In the genomic region with DNA sequence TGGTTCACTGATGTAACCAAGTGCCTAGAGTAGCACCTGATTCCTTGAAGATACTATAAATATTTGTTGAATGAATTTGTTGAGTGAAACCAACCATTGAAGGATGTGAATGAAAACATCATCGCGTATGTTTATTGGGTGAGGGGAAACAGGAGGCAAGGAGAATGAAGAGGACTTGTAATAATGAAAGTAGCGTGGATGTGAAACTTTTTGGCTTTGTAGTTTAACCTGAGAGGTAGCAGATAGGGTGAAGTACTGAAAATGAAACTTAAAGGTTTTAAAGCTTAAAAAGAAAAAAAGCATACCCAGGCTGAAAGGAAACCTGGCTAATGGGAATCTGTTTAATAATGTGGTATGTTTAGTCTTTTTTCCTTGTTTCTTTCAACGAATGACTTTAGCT, we compare ENCODE assay signal across 9 cellular contexts. TPM values are rescaled to one million over a fixed set of nuclear protein-coding genes. Genes with fewer than 3 reads are reported as not detected.
DNase-seq lines count a peak whose midpoint lies in the region; ATAC-seq and TF ChIP-seq lines count a peak whose summit lies in the region.
"Had no signal": no experiment of that assay in that cellular context is flagged by ENCODE, and none has a peak within 500 bp of the region (broad histone marks: within the 10 kb centered on the region; RNA-seq: fewer than 3 reads in every experiment).

No MANE protein-coding gene starts in this region.

- H3K36me3 ChIP-seq in left lung = no peaks in the 10 kb centered on the region

- TF ChIP-seq CTCF in left lung (IDR thresholded peaks at IDR 0.05) = no peak

- ATAC-seq in GM18505 (IDR thresholded peaks at IDR 0.05; ENCODE audit: unreplicated experiment) = peak; percentile 72
- ATAC-seq in GM21367 (IDR thresholded peaks at IDR 0.05; ENCODE audit: unreplicated experiment) = peak; percentile 82
- peak; percentile 74 for ATAC-seq in HG03196 (IDR thresholded peaks at IDR 0.05; ENCODE audit: unreplicated experiment)
- no peak for ATAC-seq in left lung

- peak overlapping the region in 1 of 2 donors; percentile 33 for H3K27ac ChIP-seq in left lung

- H3K4me1 ChIP-seq in left lung = peaks cover 26 to 60% of the 10 kb centered on the region in 2 donors

- intact Hi-C loops in left lung (cut with DNase I) = no loop called here

- no peaks in the 10 kb centered on the region for H3K9me3 ChIP-seq in left lung

- no peaks in the 10 kb centered on the region for H3K27me3 ChIP-seq in left lung

- DNase-seq in central memory CD4-positive, alpha-beta T cell = peak; percentile 46
- no peak for DNase-seq in SW480 (ENCODE audit: low spot score)
- no peak for DNase-seq in C1 segment of cervical spinal cord (lab: John Stamatoyannopoulos, UW)
- DNase-seq in left lung = no peak
- no peak for DNase-seq in amniotic stem cell (lab: John Stamatoyannopoulos, UW)
- DNase-seq: NCI-H2227 treated with DMSO at 0.1 percent for 48 hours had no signal

- no peak for TF ChIP-seq POLR2A in GM18505 (IDR thresholded peaks at IDR 0.05; ENCODE audit: borderline replicate concordance, extremely low read depth, insufficient read depth, insufficient read length)

- no peak overlapping the region for H3K4me3 ChIP-seq in left lung

RNA-seq across cellular contexts. Expression of gene CCNY, which starts 5.2 kb away (rescaled TPM):
- total RNA-seq in left lung = 10 to 100 TPM; 60.9 to 68.1 TPM
